In genomic region chr4:7811536-7812190, GRCh38 we compare ENCODE assay signal across 12 cellular contexts.
DNase-seq lines count a peak whose midpoint lies in the region; ATAC-seq and TF ChIP-seq lines count a peak whose summit lies in the region.
"Had no signal": no experiment of that assay in that cellular context is flagged by ENCODE, and none has a peak within 500 bp of the region (broad histone marks: within the 10 kb centered on the region; RNA-seq: fewer than 3 reads in every experiment).

No MANE protein-coding gene starts in this region.

- POLR2A ChIA-PET in WTC11 (lab: Charles Lee) = no interaction called here

- H3K27ac ChIP-seq in upper lobe of right lung = peak overlapping the region; percentile 73
- H3K27ac ChIP-seq: thoracic aorta had no signal

- H3K4me3 Mint-ChIP-seq in WTC11 = no peak overlapping the region
- H3K4me3 Mint-ChIP-seq in glutamatergic neuron (ENCODE audit: unreplicated experiment) = peak overlapping the region; percentile 63
- H3K4me3 Mint-ChIP-seq: activated naive CD4-positive, alpha-beta T cell treated with anti-CD3 and anti-CD28 coated beads, Interleukin-2, amount 50 U/mL, for 24 hours; effector memory CD8-positive, alpha-beta T cell had no signal

- H3K4me1 Mint-ChIP-seq in WTC11 = peaks cover 27% of the 10 kb centered on the region
- H3K4me1 Mint-ChIP-seq in glutamatergic neuron (ENCODE audit: low read depth, unreplicated experiment) = peaks cover 87% of the 10 kb centered on the region
- H3K4me1 Mint-ChIP-seq: activated naive CD4-positive, alpha-beta T cell treated with anti-CD3 and anti-CD28 coated beads, Interleukin-2, amount 50 U/mL, for 24 hours had no signal

- in situ Hi-C loops in HAP-1 (cut with MboI; ENCODE audit: low sequenced_read_pairs) = no loop called here

- DNase-seq in WTC11 (ENCODE audit: low spot score) = no peak
- no peak for DNase-seq in glutamatergic neuron
- peak; percentile 98 for DNase-seq in myocyte (ENCODE audit: low read depth)
- DNase-seq in upper lobe of right lung = no peak
- DNase-seq in HAP-1 (ENCODE audit: low spot score in 2 of 2) = no peak
- DNase-seq in stimulated activated CD4-positive, alpha-beta T cell treated with anti-CD3 and anti-CD28 coated beads, Interleukin-2, amount 100 ng/mL, for 48 hours = no peak
- no peak for DNase-seq in NCI-H1105 (lab: John Stamatoyannopoulos, UW)
- DNase-seq: activated CD4-positive, alpha-beta T cell treated with anti-CD3 and anti-CD28 coated beads for 48 hours; effector memory CD8-positive, alpha-beta T cell; occipital lobe had no signal

- H3K36me3 Mint-ChIP-seq in WTC11 (peaks cover 37% of the 10 kb centered on the region), glutamatergic neuron (ENCODE audit: unreplicated experiment) (peaks cover 28% of the 10 kb centered on the region)

- CTCF ChIA-PET in WTC11 (lab: Charles Lee) = interaction anchor here (0.6 to 2.6 kb wide), 4 partner anchors 8 to 167 kb away, joined by 3 to 12 read pairs (median 7); no protein-coding TSS in a partner anchor

- H3K27me3 Mint-ChIP-seq in WTC11 (ENCODE audit: low read depth) (no peaks in the 10 kb centered on the region), glutamatergic neuron (ENCODE audit: unreplicated experiment) (peaks cover 54% of the 10 kb centered on the region)
- H3K27me3 Mint-ChIP-seq: activated naive CD4-positive, alpha-beta T cell treated with anti-CD3 and anti-CD28 coated beads, Interleukin-2, amount 50 U/mL, for 24 hours; effector memory CD8-positive, alpha-beta T cell had no signal

- H3K36me3 ChIP-seq in upper lobe of right lung (peaks cover 16% of the 10 kb centered on the region), HAP-1 (replicated peaks) (peaks cover 17% of the 10 kb centered on the region)

- ATAC-seq in WTC11 (no peak), upper lobe of right lung (peak; percentile 63)
- ATAC-seq: effector memory CD8-positive, alpha-beta T cell had no signal

- H3K27ac Mint-ChIP-seq in WTC11 = peak overlapping the region; percentile 60; the same call in 1 of the 2 replicates
- peak overlapping the region; percentile 99 for H3K27ac Mint-ChIP-seq in glutamatergic neuron (ENCODE audit: unreplicated experiment)
- H3K27ac Mint-ChIP-seq: activated naive CD4-positive, alpha-beta T cell treated with anti-CD3 and anti-CD28 coated beads, Interleukin-2, amount 50 U/mL, for 24 hours; effector memory CD8-positive, alpha-beta T cell had no signal

- H3K4me3 ChIP-seq in upper lobe of right lung (no peak overlapping the region), HAP-1 (no peak overlapping the region)
- H3K4me3 ChIP-seq: thoracic aorta had no signal

- no peaks in the 10 kb centered on the region for H3K9me3 Mint-ChIP-seq in WTC11
- H3K9me3 Mint-ChIP-seq in glutamatergic neuron (ENCODE audit: unreplicated experiment) = peaks cover 77% of the 10 kb centered on the region
- H3K9me3 Mint-ChIP-seq: activated naive CD4-positive, alpha-beta T cell treated with anti-CD3 and anti-CD28 coated beads, Interleukin-2, amount 50 U/mL, for 24 hours; effector memory CD8-positive, alpha-beta T cell had no signal

- no peaks in the 10 kb centered on the region for H3K9me3 ChIP-seq in upper lobe of right lung
- H3K9me3 ChIP-seq in HAP-1 = no peaks in the 10 kb centered on the region
- H3K9me3 ChIP-seq: thoracic aorta had no signal

- TF ChIP-seq CTCF in WTC11 (IDR thresholded peaks at IDR 0.05) (no peak), glutamatergic neuron (IDR thresholded peaks at IDR 0.05; ENCODE audit: partially characterized antibody, unreplicated experiment) (no peak), upper lobe of right lung (IDR thresholded peaks at IDR 0.05) (no peak)

- H3K4me1 ChIP-seq in upper lobe of right lung (peaks cover 40% of the 10 kb centered on the region), HAP-1 (no peaks in the 10 kb centered on the region)

- intact Hi-C loops in upper lobe of right lung (cut with DNase I) = no loop called here

- H3K27me3 ChIP-seq in upper lobe of right lung (no peaks in the 10 kb centered on the region), HAP-1 (ENCODE audit: low read depth) (no peaks in the 10 kb centered on the region)

TF ChIP-seq in WTC11, 78 proteins besides CTCF, POLR2A, EP300 and RAD21:
- no peak for TF ChIP-seq ZNF532 (CRISPR knock-in tag; IDR thresholded peaks at IDR 0.05; ENCODE audit: borderline replicate concordance)
